In the genomic region with DNA sequence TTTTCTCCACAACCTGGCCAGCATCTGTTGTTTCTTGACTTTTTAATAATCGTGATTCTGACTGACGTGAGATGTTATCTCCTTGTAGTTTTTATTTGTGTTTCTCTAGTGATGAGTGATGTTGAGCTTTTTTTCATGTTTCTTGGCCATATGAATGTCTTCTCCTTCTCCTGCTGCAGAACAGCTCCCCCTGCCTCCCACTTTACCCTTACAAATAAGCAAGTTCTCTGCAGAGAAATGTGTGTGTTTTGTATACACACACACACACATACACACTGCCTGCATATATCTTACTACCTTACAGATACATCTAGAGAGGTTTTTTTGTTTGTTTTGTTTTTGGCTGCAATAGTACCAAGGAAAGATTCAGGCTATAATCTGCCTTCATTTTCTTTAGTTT, we compare ENCODE assay signal across 9 cellular contexts.
A peak's percentile ranks its signal among the peaks of the same experiment; 100 is the strongest.
DNase-seq lines count a peak whose midpoint lies in the region; TF ChIP-seq lines count a peak whose summit lies in the region.
"Had no signal": no experiment of that assay in that cellular context is flagged by ENCODE, and none has a peak within 500 bp of the region (broad histone marks: within the 10 kb centered on the region; RNA-seq: fewer than 3 reads in every experiment).

No MANE protein-coding gene starts in this region.

- DNase-seq in DMS53 (lab: John Stamatoyannopoulos, UW), result peak; percentile 50
- DNase-seq in DMS53 treated with DMSO at 0.1 percent for 48 hours (lab: John Stamatoyannopoulos, UW; ENCODE audit: unreplicated experiment), result no peak
- DNase-seq in astrocyte of the spinal cord (ENCODE audit: low read depth, low spot score), result peak; percentile 18
- peak; percentile 9 for DNase-seq in myocyte (ENCODE audit: low read depth)
- no peak for DNase-seq in 8988T
- DNase-seq in activated gamma-delta T cell treated with Interleukin-2 at 50 U/mL for 16 hours, result no peak
- DNase-seq in tibial nerve (ENCODE audit: low spot score in 2 of 2), result no peak
- DNase-seq: MG63 had no signal

- no peak overlapping the region for H2AFZ ChIP-seq in KMS-11 (ENCODE audit: low read depth)

- WGBS in tibial nerve, 2 donors, result 70% methylated on average over 2 of the region's 2 CpGs

- H3K4me1 ChIP-seq in KMS-11 (ENCODE audit: low read depth, poor library complexity, severe bottlenecking) (no peaks in the 10 kb centered on the region), tibial nerve (no peaks in the 10 kb centered on the region)

- in situ Hi-C loops in astrocyte of the spinal cord (cut with HindIII; ENCODE audit: low sequenced_read_pairs), result no loop called here

- no peaks in the 10 kb centered on the region for H4K20me1 ChIP-seq in KMS-11 (ENCODE audit: insufficient read depth)

- TF ChIP-seq POLR2A in tibial nerve (IDR thresholded peaks at IDR 0.05), result no peak

- peaks cover 0 to 20% (median 0%) of the 10 kb centered on the region in 4 donors for H3K9me3 ChIP-seq in tibial nerve
- H3K9me3 ChIP-seq: MG63 had no signal

- TF ChIP-seq CTCF in KMS-11 (conservative IDR thresholded peaks at IDR 0.05; ENCODE audit: low read depth, low read length) (0 out of 2 replicates have a peak, but pooled peaks have one; percentile 18), astrocyte of the spinal cord (IDR thresholded peaks at IDR 0.05; ENCODE audit: low read depth, low read length) (peak; percentile 46), tibial nerve (IDR thresholded peaks at IDR 0.05) (no peak)

- no peak overlapping the region for H3K4me2 ChIP-seq in KMS-11

- H3K4me3 ChIP-seq in KMS-11 (IDR thresholded peaks at IDR 0.05; ENCODE audit: insufficient read depth, low read depth, low read length) (no peak overlapping the region), astrocyte of the spinal cord (ENCODE audit: low read depth, low read length) (no peak overlapping the region), tibial nerve (no peak overlapping the region)
- H3K4me3 ChIP-seq: MG63 had no signal

- H3K9ac ChIP-seq in KMS-11, result no peak overlapping the region

- H3K27me3 ChIP-seq in KMS-11 (ENCODE audit: insufficient read depth, low read depth) (no peaks in the 10 kb centered on the region), tibial nerve (no peaks in the 10 kb centered on the region)

- H3K36me3 ChIP-seq in KMS-11 (ENCODE audit: insufficient read depth) (no peaks in the 10 kb centered on the region), tibial nerve (no peaks in the 10 kb centered on the region)
- H3K36me3 ChIP-seq: MG63 had no signal

- H3K79me2 ChIP-seq in KMS-11 (ENCODE audit: insufficient read depth, low read depth), result no peaks in the 10 kb centered on the region

- H3K27ac ChIP-seq in KMS-11 (no peak overlapping the region), tibial nerve (no peak overlapping the region)

- TF ChIP-seq EP300 in tibial nerve (IDR thresholded peaks at IDR 0.05), result no peak

Comparison
In these comparisons a context has a peak if more than half of its experiments do, and no peak if none do; other contexts are left out.
1. DNase-seq: peak in DMS53 (single experiment), astrocyte of the spinal cord (single experiment) and myocyte (single experiment); none in DMS53 treated with DMSO at 0.1 percent for 48 hours (single experiment), 8988T (single experiment), activated gamma-delta T cell treated with Interleukin-2 at 50 U/mL for 16 hours (single experiment) and tibial nerve (0 of 2).
2. CTCF ChIP-seq: peak in KMS-11 (single experiment) and astrocyte of the spinal cord (single experiment); none in tibial nerve (0 of 5).